Comparison of ENCODE assay signal across 11 cellular contexts in genomic region chrX:14936561-14936960, GRCh38.
A peak's percentile ranks its signal among the peaks of the same experiment; 100 is the strongest.
DNase-seq lines count a peak whose midpoint lies in the region; ATAC-seq, FAIRE-seq and TF ChIP-seq lines count a peak whose summit lies in the region.
"Had no signal": no experiment of that assay in that cellular context is flagged by ENCODE, and none has a peak within 500 bp of the region (broad histone marks: within the 10 kb centered on the region; RNA-seq: fewer than 3 reads in every experiment).

No MANE protein-coding gene starts in this region.

- no peaks in the 10 kb centered on the region for H3K27me3 ChIP-seq in bronchial epithelial cell (ENCODE audit: control insufficient read depth, insufficient read depth, low read length)
- H3K27me3 ChIP-seq: gastrocnemius medialis had no signal

- no peak for TF ChIP-seq POLR2A in GM12891 (IDR thresholded peaks at IDR 0.05; ENCODE audit: low read depth, low read length)

- no peak for TF ChIP-seq CTCF in bronchial epithelial cell (IDR thresholded peaks at IDR 0.05; ENCODE audit: insufficient read depth, low read length, severe bottlenecking)
- TF ChIP-seq CTCF in osteocyte (IDR thresholded peaks at IDR 0.05) = no peak
- TF ChIP-seq CTCF in progenitor cell of endocrine pancreas (IDR thresholded peaks at IDR 0.05; ENCODE audit: unreplicated experiment) = no peak

- H3K36me3 ChIP-seq in bronchial epithelial cell (ENCODE audit: control insufficient read depth, insufficient read depth, low read length) = no peaks in the 10 kb centered on the region
- H3K36me3 ChIP-seq: gastrocnemius medialis had no signal

- no peak for DNase-seq in GM12891 (ENCODE audit: insufficient read length, low spot score)
- peak; percentile 86 for DNase-seq in M059J (ENCODE audit: low read depth)
- peak; percentile 65 for DNase-seq in bronchial epithelial cell (ENCODE audit: low read depth)
- DNase-seq in osteocyte (ENCODE audit: extremely low spot score, unreplicated experiment) = no peak
- no peak for DNase-seq in NCI-H2107 (lab: John Stamatoyannopoulos, UW)
- no peak for DNase-seq in progenitor cell of endocrine pancreas (ENCODE audit: low spot score, unreplicated experiment)
- DNase-seq: activated naive CD4-positive, alpha-beta T cell treated with anti-CD3 and anti-CD28 coated beads for 36 hours; gastrocnemius medialis; natural killer cell had no signal

- H3K36me3 Mint-ChIP-seq in osteocyte (ENCODE audit: unreplicated experiment) (no peaks in the 10 kb centered on the region), progenitor cell of endocrine pancreas (ENCODE audit: insufficient read depth) (no peaks in the 10 kb centered on the region)
- H3K36me3 Mint-ChIP-seq: natural killer cell had no signal

- H3K9me3 Mint-ChIP-seq in osteocyte (ENCODE audit: unreplicated experiment) (peaks cover 6% of the 10 kb centered on the region), progenitor cell of endocrine pancreas (ENCODE audit: low read depth) (peaks cover 6% of the 10 kb centered on the region)
- H3K9me3 Mint-ChIP-seq: activated naive CD4-positive, alpha-beta T cell treated with anti-CD3 and anti-CD28 coated beads for 36 hours; natural killer cell had no signal

- H3K4me3 ChIP-seq in bronchial epithelial cell (ENCODE audit: low read depth, low read length) = no peak overlapping the region
- H3K4me3 ChIP-seq: gastrocnemius medialis had no signal

- peaks cover 13% of the 10 kb centered on the region for H3K4me1 Mint-ChIP-seq in osteocyte (ENCODE audit: unreplicated experiment)
- H3K4me1 Mint-ChIP-seq in progenitor cell of endocrine pancreas (ENCODE audit: low read depth) = peaks cover 6% of the 10 kb centered on the region
- H3K4me1 Mint-ChIP-seq: natural killer cell had no signal

- no peak for ATAC-seq in GM19455 (IDR thresholded peaks at IDR 0.05; ENCODE audit: unreplicated experiment)
- ATAC-seq in HG02610 (IDR thresholded peaks at IDR 0.05; ENCODE audit: unreplicated experiment) = no peak
- ATAC-seq: gastrocnemius medialis, natural killer cell had no signal

- H3K27ac Mint-ChIP-seq in osteocyte (ENCODE audit: unreplicated experiment) (peak overlapping the region; percentile 76), progenitor cell of endocrine pancreas (no peak overlapping the region)
- H3K27ac Mint-ChIP-seq: activated naive CD4-positive, alpha-beta T cell treated with anti-CD3 and anti-CD28 coated beads for 36 hours; natural killer cell had no signal

- H3K4me3 Mint-ChIP-seq in osteocyte (ENCODE audit: unreplicated experiment) (no peak overlapping the region), progenitor cell of endocrine pancreas (ENCODE audit: low read depth) (no peak overlapping the region)
- H3K4me3 Mint-ChIP-seq: activated naive CD4-positive, alpha-beta T cell treated with anti-CD3 and anti-CD28 coated beads for 36 hours; natural killer cell had no signal

- no peaks in the 10 kb centered on the region for H3K27me3 Mint-ChIP-seq in osteocyte (ENCODE audit: unreplicated experiment)
- no peaks in the 10 kb centered on the region for H3K27me3 Mint-ChIP-seq in progenitor cell of endocrine pancreas

- FAIRE-seq in GM12891 (lab: Jason Lieb, UNC) (no peak), bronchial epithelial cell (lab: Jason Lieb, UNC) (no peak)

TF ChIP-seq in GM12891, 5 proteins besides CTCF, POLR2A, EP300 and RAD21:
- TF ChIP-seq TAF1 (IDR thresholded peaks at IDR 0.05; ENCODE audit: low read depth, low read length) = no peak
- TF ChIP-seq SPI1 (IDR thresholded peaks at IDR 0.05; ENCODE audit: low read depth, low read length) = peak; percentile 70
TF ChIP-seq in GM12891: peak in this region for 1.

Comparison
In these comparisons a context has a peak if more than half of its experiments do, and no peak if none do; other contexts are left out.
1. DNase-seq: peak in M059J (single experiment) and bronchial epithelial cell (single experiment); none in GM12891 (single experiment), osteocyte (single experiment), NCI-H2107 (single experiment) and progenitor cell of endocrine pancreas (single experiment).